In the genomic region with DNA sequence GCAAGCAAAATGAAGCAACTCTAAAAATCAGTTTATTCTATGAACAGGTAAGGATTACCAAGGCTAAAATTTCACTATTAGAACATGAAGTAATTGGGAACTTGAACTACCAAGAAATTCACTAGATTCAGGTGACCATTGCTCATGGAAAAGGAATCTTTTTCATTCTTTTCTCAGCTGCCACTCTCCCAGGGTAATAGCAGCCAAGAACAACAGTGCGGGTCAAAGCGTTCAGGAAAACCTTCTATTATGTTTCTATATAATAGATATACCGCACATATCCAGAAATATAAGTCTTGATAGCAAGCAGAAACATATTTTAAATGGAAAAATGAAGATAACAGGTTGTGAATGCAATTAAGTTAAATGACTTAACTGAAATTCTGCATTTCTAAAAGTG, we compare ENCODE assay signal across 14 cellular contexts.
"Had no signal": no experiment of that assay in that cellular context is flagged by ENCODE, and none has a peak within 500 bp of the region (broad histone marks: within the 10 kb centered on the region; RNA-seq: fewer than 3 reads in every experiment).

No MANE protein-coding gene starts in this region.

- ATAC-seq: left lung had no signal

- H3K4me3 Mint-ChIP-seq: activated CD4-positive, alpha-beta memory T cell treated with anti-CD3 and anti-CD28 coated beads for 36 hours; mesothelial cell of epicardium; nephron progenitor cell had no signal

- H3K36me3 Mint-ChIP-seq: mesothelial cell of epicardium had no signal

- H3K4me3 ChIP-seq: left lung, right atrium auricular region, tibial artery had no signal

- H3K27me3 Mint-ChIP-seq: activated CD4-positive, alpha-beta memory T cell treated with anti-CD3 and anti-CD28 coated beads for 36 hours; progenitor cell of endocrine pancreas had no signal

- H3K9me3 Mint-ChIP-seq: mesothelial cell of epicardium had no signal

- DNase-seq: activated CD4-positive, alpha-beta memory T cell treated with anti-CD3 and anti-CD28 coated beads for 36 hours; activated naive CD4-positive, alpha-beta T cell treated with anti-CD3 and anti-CD28 coated beads, Interleukin-2, amount 50 U/mL, for 16 hours; amniotic stem cell; central memory CD4-positive, alpha-beta T cell; cortex of kidney; left lung; nephron progenitor cell; stimulated activated CD4-positive, alpha-beta T cell treated with anti-CD3 and anti-CD28 coated beads, Interleukin-12 subunit alpha, Interleukin-12 subunit beta, amount 100 ng/mL, for 4 hours; stimulated activated CD4-positive, alpha-beta T cell treated with anti-CD3 and anti-CD28 coated beads, Interleukin-1b, Interleukin-23, amount 100 ng/mL, for 48 hours; stimulated activated naive CD4-positive, alpha-beta T cell treated with Interleukin-2 at 50 U/mL for 16 hours; tibial artery had no signal

- H3K4me1 Mint-ChIP-seq: nephron progenitor cell had no signal

- H3K36me3 ChIP-seq: left lung, right atrium auricular region, tibial artery had no signal

- H3K27ac Mint-ChIP-seq: activated CD4-positive, alpha-beta memory T cell treated with anti-CD3 and anti-CD28 coated beads for 36 hours; mesothelial cell of epicardium; nephron progenitor cell; progenitor cell of endocrine pancreas had no signal

- H3K27ac ChIP-seq: left lung, right atrium auricular region, tibial artery had no signal

- H3K27me3 ChIP-seq: left lung, right atrium auricular region, tibial artery had no signal

- H3K9me3 ChIP-seq: right atrium auricular region, tibial artery had no signal

- H3K4me1 ChIP-seq: left lung, right atrium auricular region, tibial artery had no signal
